26 cellular contexts compared by ENCODE assay signal in genomic region chr4:176795441-176795840, GRCh38. TPM values are rescaled to one million over a fixed set of nuclear protein-coding genes. Genes with fewer than 3 reads are reported as not detected.
"Had no signal": no experiment of that assay in that cellular context is flagged by ENCODE, and none has a peak within 500 bp of the region (broad histone marks: within the 10 kb centered on the region; RNA-seq: fewer than 3 reads in every experiment).

No MANE protein-coding gene starts in this region.

- H3K27me3 ChIP-seq: brain microvascular endothelial cell, SJCRH30 had no signal

- H3K36me3 Mint-ChIP-seq: activated naive CD4-positive, alpha-beta T cell treated with anti-CD3 and anti-CD28 coated beads, Interleukin-2, amount 50 U/mL, for 24 hours; activated naive CD8-positive, alpha-beta T cell treated with anti-CD3 and anti-CD28 coated beads, Interleukin-2, amount 10 ng/mL, durations not matched to agents 7 days and 5 days; WTC11 had no signal

- H3K4me3 ChIP-seq: K562, SJCRH30, SK-N-MC had no signal

- H3K4me3 Mint-ChIP-seq: activated CD4-positive, alpha-beta T cell treated with anti-CD3 and anti-CD28 coated beads for 36 hours; activated CD4-positive, alpha-beta T cell treated with anti-CD3 and anti-CD28 coated beads, Interleukin-2, amount 10 ng/mL, durations not matched to agents 7 days and 5 days; activated CD8-positive, alpha-beta T cell treated with anti-CD3 and anti-CD28 coated beads, Interleukin-2, amount 10 ng/mL, durations not matched to agents 7 days and 5 days; activated naive CD4-positive, alpha-beta T cell treated with anti-CD3 and anti-CD28 coated beads, Interleukin-2, amount 50 U/mL, for 24 hours; activated naive CD8-positive, alpha-beta T cell treated with anti-CD3 and anti-CD28 coated beads, Interleukin-2, amount 10 ng/mL, durations not matched to agents 7 days and 5 days; activated T-cell treated with anti-CD3 and anti-CD28 coated beads, Interleukin-2, amount 50 U/mL, for 24 hours; central memory CD8-positive, alpha-beta T cell; T-helper 2 cell treated with Interferon-gamma antibody and Interleukin-4, amounts not matched to agents 5 μg/mL and 100 μg/mL, for 36 hours; WTC11 had no signal

- H3K9me3 Mint-ChIP-seq: activated CD4-positive, alpha-beta T cell treated with anti-CD3 and anti-CD28 coated beads, Interleukin-2, amount 10 ng/mL, durations not matched to agents 7 days and 5 days; activated naive CD4-positive, alpha-beta T cell treated with anti-CD3 and anti-CD28 coated beads, Interleukin-2, amount 50 U/mL, for 24 hours; activated naive CD8-positive, alpha-beta T cell treated with anti-CD3 and anti-CD28 coated beads, Interleukin-2, amount 10 ng/mL, durations not matched to agents 7 days and 5 days; activated T-cell treated with anti-CD3 and anti-CD28 coated beads, Interleukin-2, amount 50 U/mL, for 24 hours; activated T-helper 2 cell treated with anti-CD3 and anti-CD28 coated beads, Interferon-gamma antibody, Interleukin-2, Interleukin-4, amounts not matched to agents 10 μg/mL and 5 μg/mL and 100 μg/mL, durations not matched to agents 14 hours and 24 hours and 36 hours; T-helper 2 cell treated with Interferon-gamma antibody and Interleukin-4, amounts not matched to agents 5 μg/mL and 100 μg/mL, for 36 hours; WTC11 had no signal

- H3K4me1 ChIP-seq: SJCRH30 had no signal

- DNase-seq: activated CD4-positive, alpha-beta T cell treated with anti-CD3 and anti-CD28 coated beads for 36 hours; activated CD4-positive, alpha-beta T cell treated with anti-CD3 and anti-CD28 coated beads, Interleukin-2, amount 10 ng/mL, durations not matched to agents 7 days and 5 days; activated CD4-positive, alpha-beta T cell treated with anti-CD3 and anti-CD28 coated beads, Interleukin-2, amount 50 U/mL, for 48 hours; activated CD8-positive, alpha-beta T cell treated with anti-CD3 and anti-CD28 coated beads, Interleukin-2, amount 10 ng/mL, durations not matched to agents 7 days and 5 days; activated gamma-delta T cell; activated naive CD4-positive, alpha-beta T cell treated with Interleukin-2 at 50 U/mL for 16 hours; activated naive CD8-positive, alpha-beta T cell treated with anti-CD3 and anti-CD28 coated beads, Interleukin-2, amount 10 ng/mL, durations not matched to agents 7 days and 5 days; activated T-cell treated with anti-CD3 and anti-CD28 coated beads, Interleukin-2, amount 50 U/mL, for 24 hours; anterior cingulate cortex; brain microvascular endothelial cell; NCI-H1105; NCI-H1417 treated with DMSO at 0.1 percent for 48 hours; NCI-H187 treated with DMSO at 0.1 percent for 48 hours; NCI-H2081; NCI-H345; NCI-H524 treated with DMSO at 0.1 percent for 48 hours; SHP77; SJCRH30 had no signal

- H3K4me1 Mint-ChIP-seq: central memory CD8-positive, alpha-beta T cell had no signal

- H3K27ac Mint-ChIP-seq: activated CD4-positive, alpha-beta T cell treated with anti-CD3 and anti-CD28 coated beads for 36 hours; activated CD4-positive, alpha-beta T cell treated with anti-CD3 and anti-CD28 coated beads, Interleukin-2, amount 10 ng/mL, durations not matched to agents 7 days and 5 days; activated CD8-positive, alpha-beta T cell treated with anti-CD3 and anti-CD28 coated beads, Interleukin-2, amount 10 ng/mL, durations not matched to agents 7 days and 5 days; activated naive CD4-positive, alpha-beta T cell treated with anti-CD3 and anti-CD28 coated beads, Interleukin-2, amount 50 U/mL, for 24 hours; activated naive CD8-positive, alpha-beta T cell treated with anti-CD3 and anti-CD28 coated beads, Interleukin-2, amount 10 ng/mL, durations not matched to agents 7 days and 5 days; activated T-cell treated with anti-CD3 and anti-CD28 coated beads, Interleukin-2, amount 50 U/mL, for 24 hours; activated T-helper 2 cell treated with anti-CD3 and anti-CD28 coated beads, Interferon-gamma antibody, Interleukin-2, Interleukin-4, amounts not matched to agents 10 μg/mL and 5 μg/mL and 100 μg/mL, durations not matched to agents 14 hours and 24 hours and 36 hours; T-helper 2 cell treated with Interferon-gamma antibody and Interleukin-4, amounts not matched to agents 5 μg/mL and 100 μg/mL, for 36 hours; WTC11 had no signal

- H3K9me3 ChIP-seq: SJCRH30 had no signal

- H3K36me3 ChIP-seq: brain microvascular endothelial cell, SJCRH30 had no signal

- H3K27ac ChIP-seq: SJCRH30, SK-N-MC had no signal

RNA-seq across cellular contexts. Expression of gene VEGFC, which starts 2.7 kb away (rescaled TPM):
- total RNA-seq: activated CD4-positive, alpha-beta T cell treated with anti-CD3 and anti-CD28 coated beads for 36 hours; activated CD4-positive, alpha-beta T cell treated with anti-CD3 and anti-CD28 coated beads, Interleukin-2, amount 10 ng/mL, durations not matched to agents 7 days and 5 days; activated CD8-positive, alpha-beta T cell treated with anti-CD3 and anti-CD28 coated beads, Interleukin-2, amount 10 ng/mL, durations not matched to agents 7 days and 5 days; activated naive CD8-positive, alpha-beta T cell treated with anti-CD3 and anti-CD28 coated beads, Interleukin-2, amount 10 ng/mL, durations not matched to agents 7 days and 5 days; K562; T-helper 1 cell treated with Interleukin-12 subunit alpha and Interleukin-12 subunit beta and Interleukin-4 antibody, amounts not matched to agents 30 ng/mL and 1 ng/mL, for 36 hours had no signal
